10 cellular contexts compared by ENCODE assay signal in genomic region chr20:1322511-1323245, GRCh38. TPM values are rescaled to one million over a fixed set of nuclear protein-coding genes. Genes with fewer than 3 reads are reported as not detected.
DNase-seq lines count a peak whose midpoint lies in the region; ATAC-seq and TF ChIP-seq lines count a peak whose summit lies in the region.
"Had no signal": no experiment of that assay in that cellular context is flagged by ENCODE, and none has a peak within 500 bp of the region (broad histone marks: within the 10 kb centered on the region; RNA-seq: fewer than 3 reads in every experiment).

No MANE protein-coding gene starts in this region.

- no peaks in the 10 kb centered on the region for H3K9me2 ChIP-seq in OCI-LY7 (ENCODE audit: insufficient read depth, low read length)

- peak; percentile 51 for DNase-seq in activated effector memory CD4-positive, alpha-beta T cell treated with anti-CD3 and anti-CD28 coated beads, Interleukin-2, amount 50 U/mL, for 16 hours
- DNase-seq in activated effector memory CD4-positive, alpha-beta T cell treated with Interleukin-2 at 50 U/mL for 16 hours: no peak
- DNase-seq in lung (ENCODE audit: low spot score) (no peak), transverse colon (peak; percentile 20), OCI-LY7 (ENCODE audit: low spot score) (no peak), NCI-H748 (lab: John Stamatoyannopoulos, UW; ENCODE audit: unreplicated experiment) (no peak)
- DNase-seq: ACHN had no signal

- TF ChIP-seq EP300 in transverse colon (IDR thresholded peaks at IDR 0.05; ENCODE audit: low read depth): no peak

- no TSS peak for BruUV-seq in OCI-LY7 (replicated peaks; lab: Mats Ljungman, UMichigan)

- H2AFZ ChIP-seq in OCI-LY7 (ENCODE audit: low read length): no peak overlapping the region

- peaks cover 10% of the 10 kb centered on the region; the same call in 1 of the 2 replicates for H4K20me1 ChIP-seq in OCI-LY7 (ENCODE audit: insufficient read depth, low read length)

- H3K36me3 ChIP-seq in lung (ENCODE audit: control insufficient read depth in 2 of 2, insufficient read depth in 2 of 2, low read length in 2 of 2) (no peaks in the 10 kb centered on the region), transverse colon (no peaks in the 10 kb centered on the region), OCI-LY7 (ENCODE audit: insufficient read depth, low read length) (no peaks in the 10 kb centered on the region)

- TF ChIP-seq CTCF in lung (IDR thresholded peaks at IDR 0.05; ENCODE audit: control extremely low read depth, extremely low read depth): no peak
- no peak for TF ChIP-seq CTCF in transverse colon (IDR thresholded peaks at IDR 0.05)
- TF ChIP-seq CTCF in OCI-LY7 (conservative IDR thresholded peaks at IDR 0.05; ENCODE audit: low read length): no peak

- POLR2A ChIA-PET in OCI-LY7 (lab: Charles Lee): interaction anchor here (0.7 to 1.4 kb wide), 2 partner anchors 10 to 69 kb away, joined by 3 to 13 read pairs; no protein-coding TSS in a partner anchor

- H3K79me2 ChIP-seq in OCI-LY7 (ENCODE audit: insufficient read depth, low read depth, low read length): peaks cover 24% of the 10 kb centered on the region

- H3K27me3 ChIP-seq in lung (ENCODE audit: control insufficient read depth, insufficient read depth): no peaks in the 10 kb centered on the region
- H3K27me3 ChIP-seq in transverse colon: no peaks in the 10 kb centered on the region

- peaks cover 12 to 17% of the 10 kb centered on the region in 2 donors for H3K4me1 ChIP-seq in lung (ENCODE audit: control insufficient read depth in 2 of 2, insufficient read depth in 2 of 2, low read length in 2 of 2)
- peaks cover 20 to 29% (median 25%) of the 10 kb centered on the region in 4 donors for H3K4me1 ChIP-seq in transverse colon
- peaks cover 27% of the 10 kb centered on the region for H3K4me1 ChIP-seq in OCI-LY7 (ENCODE audit: insufficient read depth, low read length, poor library complexity, severe bottlenecking)

- peak; percentile 15 for TF ChIP-seq POLR2A in transverse colon (IDR thresholded peaks at IDR 0.05)

- in situ Hi-C loops in transverse colon (cut with MboI; ENCODE audit: low pct_ligation_motif_present in 1 of 4, low pct_unique_long_range_greater_than_20kb in 1 of 4, low sequenced_read_pairs in 3 of 4): no loop called here

- H3K4me3 ChIP-seq in lung (no peak overlapping the region), transverse colon (no peak overlapping the region), OCI-LY7 (ENCODE audit: low read depth, low read length, poor library complexity, severe bottlenecking) (no peak overlapping the region)
- H3K4me3 ChIP-seq: SK-N-MC had no signal

- H3K9me3 ChIP-seq in lung (ENCODE audit: control insufficient read depth in 2 of 2, insufficient read depth in 1 of 2, low read length in 1 of 2): no peaks in the 10 kb centered on the region
- H3K9me3 ChIP-seq in transverse colon: no peaks in the 10 kb centered on the region
- no peaks in the 10 kb centered on the region for H3K9me3 ChIP-seq in OCI-LY7 (ENCODE audit: low read length)

- CTCF ChIA-PET in OCI-LY7 (lab: Charles Lee; ENCODE audit: unreplicated experiment): no interaction called here

- ATAC-seq in lung (ENCODE audit: insufficient read depth, low FRiP score) (no peak), GM21447 (IDR thresholded peaks at IDR 0.05; ENCODE audit: unreplicated experiment) (no peak)

- no peak overlapping the region for H3K4me2 ChIP-seq in OCI-LY7 (ENCODE audit: low read length)

- intact Hi-C loops in transverse colon (cut with DNase I; ENCODE audit: low total_unique reads): no loop called here
- intact Hi-C loops in OCI-LY7 (cut with micrococcal nuclease; ENCODE audit: unreplicated experiment): no loop called here

- H3K27ac ChIP-seq in cingulate gyrus (ENCODE audit: low read depth, low read length): peak overlapping the region; percentile 80
- H3K27ac ChIP-seq in lung (ENCODE audit: low read depth in 1 of 2, low read length in 1 of 2): peak overlapping the region; percentile 70 to 82
- peak overlapping the region; percentile 50 to 99 (median 98) for H3K27ac ChIP-seq in transverse colon
- H3K27ac ChIP-seq in OCI-LY7 (ENCODE audit: low read depth, low read length, poor library complexity, severe bottlenecking): no peak overlapping the region
- H3K27ac ChIP-seq: SK-N-MC had no signal

- 58 to 67% methylated on average over 11 of the region's 11 CpGs for WGBS in lung, 2 donors
- WGBS in transverse colon (ENCODE audit: low coverage in 1 of 2), 2 donors: 70 to 82% methylated on average over 9 to 11 of the region's 11 CpGs

RNA-seq across cellular contexts. Expression of gene SDCBP2, which starts 6.3 kb away (rescaled TPM):
- total RNA-seq in lung: 10 to 100 TPM in 1 of 2 donors, 1 to 10 TPM in 1; 3.5 to 10.9 TPM
- polyA plus RNA-seq in lung: 10 to 100 TPM; 14.2 to 18.1 TPM
- 100 to 1,000 TPM; 132 to 427 (median 300) TPM for total RNA-seq in transverse colon
- 1.8 and 2.8 TPM in 2 replicates for total RNA-seq in OCI-LY7 (2014; rRNA removed; shearing (Covaris generic))
- total RNA-seq in OCI-LY7 (2022): 2.5 and 2.6 TPM in 2 replicates

RNA-seq across cellular contexts. Expression of gene SNPH, which starts 56.6 kb away (rescaled TPM):
- total RNA-seq in lung (1 to 10 TPM; 1.6 to 3.3 TPM), transverse colon (1 to 10 TPM; 2.2 to 2.6 (median 2.3) TPM), OCI-LY7 (2022) (not detected in 2 replicates)
- polyA plus RNA-seq in lung: 1 to 10 TPM; 1.2 to 2.6 TPM
- 0.10 TPM in 1 of 2 replicates, not detected in the other for total RNA-seq in OCI-LY7 (2014; rRNA removed; shearing (Covaris generic))

Comparison
In these comparisons a context has a peak if more than half of its experiments do, and no peak if none do; other contexts are left out.
1. DNase-seq: peak in activated effector memory CD4-positive, alpha-beta T cell treated with anti-CD3 and anti-CD28 coated beads, Interleukin-2, amount 50 U/mL, for 16 hours (single experiment) and transverse colon (single experiment); none in activated effector memory CD4-positive, alpha-beta T cell treated with Interleukin-2 at 50 U/mL for 16 hours (single experiment), lung (single experiment), OCI-LY7 (single experiment) and NCI-H748 (single experiment).
2. RNA of gene SDCBP2, which starts 6.3 kb away (total RNA-seq): 132 to 427 TPM in transverse colon; 3.5 to 10.9 TPM in lung and 1.8 to 2.8 TPM in OCI-LY7; every median in the first group is over 10 times any median in the second.